In the genomic region with DNA sequence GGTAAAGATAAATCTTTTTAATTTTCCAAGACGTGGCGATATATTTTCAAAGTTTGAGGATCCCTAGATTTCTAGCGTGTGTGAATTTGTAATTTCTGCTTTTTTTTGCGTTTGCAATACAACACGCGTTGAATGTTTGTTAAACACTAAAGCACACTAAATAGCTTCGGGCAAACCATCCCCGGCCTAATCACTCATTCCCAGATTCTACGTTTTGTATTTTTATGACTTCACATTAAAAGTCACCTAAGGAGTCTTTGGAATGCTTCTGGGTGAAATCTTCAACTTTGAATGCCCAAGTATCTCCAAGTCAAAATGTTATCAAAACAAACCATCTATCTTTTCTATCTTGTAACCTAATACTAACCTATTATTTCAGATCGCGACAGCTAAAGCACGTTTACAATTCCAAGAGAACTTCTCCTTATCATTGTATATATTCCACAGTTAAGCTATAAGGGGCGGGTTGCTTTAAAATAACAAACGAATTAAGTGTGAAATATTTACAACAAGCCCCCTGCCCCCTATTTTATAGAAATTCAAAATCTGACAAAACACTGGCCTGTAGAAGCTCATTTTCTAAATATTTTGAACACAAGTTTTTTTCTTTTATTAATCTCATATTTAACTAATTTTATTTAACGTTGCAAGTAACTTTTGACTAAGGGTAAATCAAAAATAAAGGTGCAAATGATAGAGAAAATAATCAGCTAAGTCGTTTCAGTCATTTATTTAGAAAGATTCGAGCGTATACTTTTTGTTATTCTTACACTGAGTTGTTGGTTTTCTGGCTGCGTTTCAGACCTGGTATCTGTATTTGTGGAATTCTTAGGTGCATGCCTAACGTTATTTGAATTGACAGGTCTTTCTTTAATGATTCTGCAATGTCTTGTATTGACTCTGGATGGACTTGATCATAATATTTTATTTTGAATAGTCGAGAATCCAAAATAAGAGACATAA, we compare ENCODE assay signal across 10 cellular contexts. TPM values are rescaled to one million over a fixed set of nuclear protein-coding genes. Genes with fewer than 3 reads are reported as not detected.
A peak's percentile ranks its signal among the peaks of the same experiment; 100 is the strongest.
DNase-seq lines count a peak whose midpoint lies in the region; ATAC-seq and TF ChIP-seq lines count a peak whose summit lies in the region.
"Had no signal": no experiment of that assay in that cellular context is flagged by ENCODE, and none has a peak within 500 bp of the region (broad histone marks: within the 10 kb centered on the region; RNA-seq: fewer than 3 reads in every experiment).

No MANE protein-coding gene starts in this region.

- H3K27ac Mint-ChIP-seq in activated CD8-positive, alpha-beta T cell treated with anti-CD3 and anti-CD28 coated beads for 36 hours: no peak overlapping the region
- H3K27ac Mint-ChIP-seq in activated CD8-positive, alpha-beta T cell treated with anti-CD3 and anti-CD28 coated beads, Interleukin-2, amount 10 ng/mL, durations not matched to agents 7 days and 5 days: no peak overlapping the region
- no peak overlapping the region for H3K27ac Mint-ChIP-seq in activated CD4-positive, alpha-beta memory T cell treated with anti-CD3 and anti-CD28 coated beads, Interleukin-2, amount 10 ng/mL, durations not matched to agents 7 days and 5 days
- H3K27ac Mint-ChIP-seq in stimulated activated naive B cell treated with anti-CD40 and anti-IgM and Interleukin-4, amounts not matched to agents 10 μg/mL and 1 μg/mL and 100 μg/mL, for 72 hours: peak overlapping the region; percentile 79

- peak overlapping the region; percentile 73 for H3K4me3 ChIP-seq in iPS-18c (ENCODE audit: insufficient read depth, low read depth, low read length)

- peaks cover 47% of the 10 kb centered on the region for H3K27me3 Mint-ChIP-seq in activated CD8-positive, alpha-beta T cell treated with anti-CD3 and anti-CD28 coated beads for 36 hours
- peaks cover 38% of the 10 kb centered on the region for H3K27me3 Mint-ChIP-seq in activated CD8-positive, alpha-beta T cell treated with anti-CD3 and anti-CD28 coated beads, Interleukin-2, amount 10 ng/mL, durations not matched to agents 7 days and 5 days (ENCODE audit: low read depth)
- H3K27me3 Mint-ChIP-seq in activated CD4-positive, alpha-beta memory T cell treated with anti-CD3 and anti-CD28 coated beads, Interleukin-2, amount 10 ng/mL, durations not matched to agents 7 days and 5 days: peaks cover 41% of the 10 kb centered on the region
- peaks cover 43 to 53% of the 10 kb centered on the region in 2 donors for H3K27me3 Mint-ChIP-seq in stimulated activated naive B cell treated with anti-CD40 and anti-IgM and Interleukin-4, amounts not matched to agents 10 μg/mL and 1 μg/mL and 100 μg/mL, for 72 hours

- CTCF ChIA-PET in activated CD8-positive, alpha-beta T cell treated with anti-CD3 and anti-CD28 coated beads for 36 hours (lab: Charles Lee): no interaction called here
- CTCF ChIA-PET in activated CD8-positive, alpha-beta T cell treated with anti-CD3 and anti-CD28 coated beads, Interleukin-2, amount 10 ng/mL, durations not matched to agents 7 days and 5 days (lab: Charles Lee): no interaction called here
- CTCF ChIA-PET in activated CD4-positive, alpha-beta memory T cell treated with anti-CD3 and anti-CD28 coated beads, Interleukin-2, amount 10 ng/mL, durations not matched to agents 7 days and 5 days (lab: Charles Lee): no interaction called here

- DNase-seq in activated CD8-positive, alpha-beta T cell treated with anti-CD3 and anti-CD28 coated beads for 36 hours: no peak
- DNase-seq in activated CD8-positive, alpha-beta T cell treated with anti-CD3 and anti-CD28 coated beads, Interleukin-2, amount 10 ng/mL, durations not matched to agents 7 days and 5 days: no peak
- DNase-seq in activated CD4-positive, alpha-beta memory T cell treated with anti-CD3 and anti-CD28 coated beads, Interleukin-2, amount 10 ng/mL, durations not matched to agents 7 days and 5 days: no peak
- DNase-seq in stimulated activated naive B cell treated with anti-CD40 and anti-IgM and Interleukin-4, amounts not matched to agents 10 μg/mL and 1 μg/mL and 100 μg/mL, for 72 hours: no peak
- no peak for DNase-seq in hypothalamus (lab: John Stamatoyannopoulos, UW)
- DNase-seq in germinal center (ENCODE audit: low spot score): no peak

- POLR2A ChIA-PET in activated CD8-positive, alpha-beta T cell treated with anti-CD3 and anti-CD28 coated beads for 36 hours (lab: Charles Lee): no interaction called here
- POLR2A ChIA-PET in activated CD8-positive, alpha-beta T cell treated with anti-CD3 and anti-CD28 coated beads, Interleukin-2, amount 10 ng/mL, durations not matched to agents 7 days and 5 days (lab: Charles Lee): no interaction called here
- POLR2A ChIA-PET in activated CD4-positive, alpha-beta memory T cell treated with anti-CD3 and anti-CD28 coated beads, Interleukin-2, amount 10 ng/mL, durations not matched to agents 7 days and 5 days (lab: Charles Lee): no interaction called here

- no peaks in the 10 kb centered on the region for H3K9me3 Mint-ChIP-seq in activated CD8-positive, alpha-beta T cell treated with anti-CD3 and anti-CD28 coated beads for 36 hours
- no peaks in the 10 kb centered on the region for H3K9me3 Mint-ChIP-seq in activated CD8-positive, alpha-beta T cell treated with anti-CD3 and anti-CD28 coated beads, Interleukin-2, amount 10 ng/mL, durations not matched to agents 7 days and 5 days (ENCODE audit: insufficient read depth)
- no peaks in the 10 kb centered on the region for H3K9me3 Mint-ChIP-seq in activated CD4-positive, alpha-beta memory T cell treated with anti-CD3 and anti-CD28 coated beads, Interleukin-2, amount 10 ng/mL, durations not matched to agents 7 days and 5 days
- no peaks in the 10 kb centered on the region for H3K9me3 Mint-ChIP-seq in stimulated activated naive B cell treated with anti-CD40 and anti-IgM and Interleukin-4, amounts not matched to agents 10 μg/mL and 1 μg/mL and 100 μg/mL, for 72 hours

- H3K4me1 Mint-ChIP-seq in activated CD8-positive, alpha-beta T cell treated with anti-CD3 and anti-CD28 coated beads for 36 hours (ENCODE audit: low read depth): peaks cover 7% of the 10 kb centered on the region
- no peaks in the 10 kb centered on the region for H3K4me1 Mint-ChIP-seq in activated CD8-positive, alpha-beta T cell treated with anti-CD3 and anti-CD28 coated beads, Interleukin-2, amount 10 ng/mL, durations not matched to agents 7 days and 5 days (ENCODE audit: low read depth)
- peaks cover 8% of the 10 kb centered on the region for H3K4me1 Mint-ChIP-seq in activated CD4-positive, alpha-beta memory T cell treated with anti-CD3 and anti-CD28 coated beads, Interleukin-2, amount 10 ng/mL, durations not matched to agents 7 days and 5 days
- H3K4me1 Mint-ChIP-seq in stimulated activated naive B cell treated with anti-CD40 and anti-IgM and Interleukin-4, amounts not matched to agents 10 μg/mL and 1 μg/mL and 100 μg/mL, for 72 hours: peaks cover 9 to 15% of the 10 kb centered on the region in 2 donors

- no peaks in the 10 kb centered on the region for H3K36me3 Mint-ChIP-seq in activated CD8-positive, alpha-beta T cell treated with anti-CD3 and anti-CD28 coated beads for 36 hours (ENCODE audit: low read depth)
- peaks cover 1% of the 10 kb centered on the region for H3K36me3 Mint-ChIP-seq in activated CD8-positive, alpha-beta T cell treated with anti-CD3 and anti-CD28 coated beads, Interleukin-2, amount 10 ng/mL, durations not matched to agents 7 days and 5 days (ENCODE audit: low read depth)
- H3K36me3 Mint-ChIP-seq in activated CD4-positive, alpha-beta memory T cell treated with anti-CD3 and anti-CD28 coated beads, Interleukin-2, amount 10 ng/mL, durations not matched to agents 7 days and 5 days (ENCODE audit: low read depth): peaks cover 7% of the 10 kb centered on the region
- no peaks in the 10 kb centered on the region for H3K36me3 Mint-ChIP-seq in stimulated activated naive B cell treated with anti-CD40 and anti-IgM and Interleukin-4, amounts not matched to agents 10 μg/mL and 1 μg/mL and 100 μg/mL, for 72 hours

- no peaks in the 10 kb centered on the region for H3K9me3 ChIP-seq in iPS-18c (ENCODE audit: control insufficient read depth, insufficient read depth, low read length)

- intact Hi-C loops in activated CD8-positive, alpha-beta T cell treated with anti-CD3 and anti-CD28 coated beads for 36 hours (cut with micrococcal nuclease): no loop called here

- H3K4me3 Mint-ChIP-seq in activated CD8-positive, alpha-beta T cell treated with anti-CD3 and anti-CD28 coated beads for 36 hours: peak overlapping the region; percentile 11
- no peak overlapping the region for H3K4me3 Mint-ChIP-seq in activated CD8-positive, alpha-beta T cell treated with anti-CD3 and anti-CD28 coated beads, Interleukin-2, amount 10 ng/mL, durations not matched to agents 7 days and 5 days
- peak overlapping the region; percentile 58 for H3K4me3 Mint-ChIP-seq in activated CD4-positive, alpha-beta memory T cell treated with anti-CD3 and anti-CD28 coated beads, Interleukin-2, amount 10 ng/mL, durations not matched to agents 7 days and 5 days
- H3K4me3 Mint-ChIP-seq in stimulated activated naive B cell treated with anti-CD40 and anti-IgM and Interleukin-4, amounts not matched to agents 10 μg/mL and 1 μg/mL and 100 μg/mL, for 72 hours: peak overlapping the region; percentile 71 to 75

- TF ChIP-seq CTCF in activated CD8-positive, alpha-beta T cell treated with anti-CD3 and anti-CD28 coated beads for 36 hours (IDR thresholded peaks at IDR 0.05): no peak

- ATAC-seq in activated CD8-positive, alpha-beta T cell treated with anti-CD3 and anti-CD28 coated beads for 36 hours: no peak
- ATAC-seq in activated CD8-positive, alpha-beta T cell treated with anti-CD3 and anti-CD28 coated beads, Interleukin-2, amount 10 ng/mL, durations not matched to agents 7 days and 5 days: no peak
- ATAC-seq in stimulated activated naive B cell treated with anti-CD40 and anti-IgM and Interleukin-4, amounts not matched to agents 10 μg/mL and 1 μg/mL and 100 μg/mL, for 72 hours (replicated peaks): no peak
- ATAC-seq in GM19452 (IDR thresholded peaks at IDR 0.05; ENCODE audit: unreplicated experiment): no peak

RNA-seq across cellular contexts. Expression of a gene that starts 1.2 kb away (rescaled TPM):
- not detected for total RNA-seq in activated CD8-positive, alpha-beta T cell treated with anti-CD3 and anti-CD28 coated beads for 36 hours
- total RNA-seq in activated CD8-positive, alpha-beta T cell treated with anti-CD3 and anti-CD28 coated beads, Interleukin-2, amount 10 ng/mL, durations not matched to agents 7 days and 5 days: not detected
- total RNA-seq in activated CD4-positive, alpha-beta memory T cell treated with anti-CD3 and anti-CD28 coated beads, Interleukin-2, amount 10 ng/mL, durations not matched to agents 7 days and 5 days: not detected
- total RNA-seq: LHCN-M2, pulmonary artery endothelial cell had no signal
